ENCODE assay signal across 2 cellular contexts in genomic region chr3:138594935-138595259, GRCh38.
TF ChIP-seq lines count a peak whose summit lies in the region.

No MANE protein-coding gene starts in this region.

TF ChIP-seq in HepG2, 621 proteins besides CTCF, POLR2A, EP300 and RAD21:
- no peak for TF ChIP-seq MLLT10 (CRISPR knock-in tag; IDR thresholded peaks at IDR 0.05)
- no peak for TF ChIP-seq CREB1 (IDR thresholded peaks at IDR 0.05)
- TF ChIP-seq CREB1 (CRISPR knock-in tag; IDR thresholded peaks at IDR 0.05): 0 out of 2 replicates have a peak, but pooled peaks have one; percentile 10
- TF ChIP-seq ZNF275 (CRISPR knock-in tag; IDR thresholded peaks at IDR 0.05; ENCODE audit: borderline replicate concordance): 0 out of 2 replicates have a peak, but pooled peaks have one; percentile 3
- TF ChIP-seq, protein P1, sequence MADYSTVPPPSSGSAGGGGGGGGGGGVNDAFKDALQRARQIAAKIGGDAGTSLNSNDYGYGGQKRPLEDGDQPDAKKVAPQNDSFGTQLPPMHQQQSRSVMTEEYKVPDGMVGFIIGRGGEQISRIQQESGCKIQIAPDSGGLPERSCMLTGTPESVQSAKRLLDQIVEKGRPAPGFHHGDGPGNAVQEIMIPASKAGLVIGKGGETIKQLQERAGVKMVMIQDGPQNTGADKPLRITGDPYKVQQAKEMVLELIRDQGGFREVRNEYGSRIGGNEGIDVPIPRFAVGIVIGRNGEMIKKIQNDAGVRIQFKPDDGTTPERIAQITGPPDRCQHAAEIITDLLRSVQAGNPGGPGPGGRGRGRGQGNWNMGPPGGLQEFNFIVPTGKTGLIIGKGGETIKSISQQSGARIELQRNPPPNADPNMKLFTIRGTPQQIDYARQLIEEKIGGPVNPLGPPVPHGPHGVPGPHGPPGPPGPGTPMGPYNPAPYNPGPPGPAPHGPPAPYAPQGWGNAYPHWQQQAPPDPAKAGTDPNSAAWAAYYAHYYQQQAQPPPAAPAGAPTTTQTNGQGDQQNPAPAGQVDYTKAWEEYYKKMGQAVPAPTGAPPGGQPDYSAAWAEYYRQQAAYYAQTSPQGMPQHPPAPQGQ (CRISPR knock-in tag; IDR thresholded peaks at IDR 0.05; ENCODE audit: borderline replicate concordance): no peak
- TF ChIP-seq, protein P2, sequence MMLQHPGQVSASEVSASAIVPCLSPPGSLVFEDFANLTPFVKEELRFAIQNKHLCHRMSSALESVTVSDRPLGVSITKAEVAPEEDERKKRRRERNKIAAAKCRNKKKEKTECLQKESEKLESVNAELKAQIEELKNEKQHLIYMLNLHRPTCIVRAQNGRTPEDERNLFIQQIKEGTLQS (CRISPR knock-in tag; IDR thresholded peaks at IDR 0.05): no peak
- no peak for TF ChIP-seq TMF1 (CRISPR knock-in tag; IDR thresholded peaks at IDR 0.05; ENCODE audit: low read depth)
- 0 out of 2 replicates have a peak, but pooled peaks have one; percentile 1 for TF ChIP-seq ZKSCAN8 (CRISPR knock-in tag; IDR thresholded peaks at IDR 0.05; ENCODE audit: borderline replicate concordance)
- no peak for TF ChIP-seq TBL1XR1 (IDR thresholded peaks at IDR 0.05; ENCODE audit: borderline replicate concordance, low read length, partially characterized antibody)

TF ChIP-seq in GM12891, 5 proteins besides CTCF, POLR2A, EP300 and RAD21:
- TF ChIP-seq POU2F2 (IDR thresholded peaks at IDR 0.05; ENCODE audit: low read depth, low read length): no peak
- no peak for TF ChIP-seq POLR2AphosphoS5 (IDR thresholded peaks at IDR 0.05; ENCODE audit: low read depth, low read length)
- no peak for TF ChIP-seq PAX5 (IDR thresholded peaks at IDR 0.05; ENCODE audit: insufficient read depth, low read length, severe bottlenecking)
- no peak for TF ChIP-seq SPI1 (IDR thresholded peaks at IDR 0.05; ENCODE audit: low read depth, low read length)
- TF ChIP-seq TAF1 (IDR thresholded peaks at IDR 0.05; ENCODE audit: low read depth, low read length): no peak
